18 cellular contexts compared by ENCODE assay signal in genomic region chr10:132555648-132556575, GRCh38. TPM values are rescaled to one million over a fixed set of nuclear protein-coding genes. Genes with fewer than 3 reads are reported as not detected.
DNase-seq lines count a peak whose midpoint lies in the region; ATAC-seq and TF ChIP-seq lines count a peak whose summit lies in the region.
"Had no signal": no experiment of that assay in that cellular context is flagged by ENCODE, and none has a peak within 500 bp of the region (broad histone marks: within the 10 kb centered on the region; RNA-seq: fewer than 3 reads in every experiment).

No MANE protein-coding gene starts in this region.

- no peak overlapping the region for H4K8ac ChIP-seq in trophoblast cell (ENCODE audit: low read depth, low read length)

- peak overlapping the region; percentile 35 to 60 for H3K27ac Mint-ChIP-seq in effector memory CD8-positive, alpha-beta T cell
- H3K27ac Mint-ChIP-seq: activated CD4-positive, alpha-beta memory T cell treated with anti-CD3 and anti-CD28 coated beads, Interleukin-2, amount 10 ng/mL, durations not matched to agents 7 days and 5 days; activated naive CD8-positive, alpha-beta T cell; T-helper 2 cell treated with Interferon-gamma antibody and Interleukin-4, amounts not matched to agents 5 μg/mL and 100 μg/mL, for 36 hours had no signal

- no peak overlapping the region for H3K14ac ChIP-seq in trophoblast cell (ENCODE audit: low read length)

- H3K4ac ChIP-seq in trophoblast cell (ENCODE audit: low read depth, low read length): no peak overlapping the region

- H3K9ac ChIP-seq in Loucy (ENCODE audit: low read depth, low read length, poor library complexity, severe bottlenecking) (peak overlapping the region; percentile 57), trophoblast cell (ENCODE audit: low read length) (no peak overlapping the region)

- no peaks in the 10 kb centered on the region for H3K9me3 Mint-ChIP-seq in effector memory CD8-positive, alpha-beta T cell
- H3K9me3 Mint-ChIP-seq: activated CD4-positive, alpha-beta memory T cell treated with anti-CD3 and anti-CD28 coated beads, Interleukin-2, amount 10 ng/mL, durations not matched to agents 7 days and 5 days; T-helper 2 cell treated with Interferon-gamma antibody and Interleukin-4, amounts not matched to agents 5 μg/mL and 100 μg/mL, for 36 hours had no signal

- H4K20me1 ChIP-seq in DOHH2 (ENCODE audit: control insufficient read depth, insufficient read depth, low read depth, low read length) (no peaks in the 10 kb centered on the region), Loucy (ENCODE audit: insufficient read depth, low read length, poor library complexity, severe bottlenecking) (peaks cover 5% of the 10 kb centered on the region)

- no peak overlapping the region for H4K12ac ChIP-seq in trophoblast cell (ENCODE audit: low read depth, low read length)

- no peaks in the 10 kb centered on the region for H3K27me3 ChIP-seq in DOHH2 (ENCODE audit: control insufficient read depth, low read length)
- no peaks in the 10 kb centered on the region for H3K27me3 ChIP-seq in Loucy (ENCODE audit: insufficient read depth, low read length, poor library complexity, severe bottlenecking)
- H3K27me3 ChIP-seq in trophoblast cell (ENCODE audit: insufficient read depth, low read length): no peaks in the 10 kb centered on the region
- H3K27me3 ChIP-seq: upper lobe of left lung had no signal

- peaks cover 3% of the 10 kb centered on the region for H3K36me3 Mint-ChIP-seq in effector memory CD8-positive, alpha-beta T cell (ENCODE audit: insufficient read depth)

- H2BK120ac ChIP-seq in trophoblast cell (ENCODE audit: insufficient read depth, low read length, poor library complexity): no peak overlapping the region

- H3K23ac ChIP-seq in trophoblast cell (ENCODE audit: low read length): peak overlapping the region; percentile 50

- H3K4me1 ChIP-seq in DOHH2 (ENCODE audit: control insufficient read depth, low read length): peaks cover 66% of the 10 kb centered on the region
- peaks cover 71% of the 10 kb centered on the region for H3K4me1 ChIP-seq in Loucy (ENCODE audit: insufficient read depth, low read length, poor library complexity, severe bottlenecking)
- H3K4me1 ChIP-seq in trophoblast cell (ENCODE audit: control insufficient read depth in 1 of 2, insufficient read depth in 2 of 2, low read length in 2 of 2): peaks cover 0 to 11% of the 10 kb centered on the region in 2 experiments

- no peak overlapping the region for H2AFZ ChIP-seq in Loucy (ENCODE audit: low read length)
- no peak overlapping the region for H2AFZ ChIP-seq in trophoblast cell (ENCODE audit: insufficient read depth, low read length, poor library complexity)

- no peak for DNase-seq in effector memory CD8-positive, alpha-beta T cell
- DNase-seq in trophoblast cell: no peak
- DNase-seq in stimulated activated CD4-positive, alpha-beta T cell treated with anti-CD3 and anti-CD28 coated beads, Interleukin-15, amount 100 ng/mL, for 24 hours: no peak
- DNase-seq: activated CD4-positive, alpha-beta memory T cell treated with anti-CD3 and anti-CD28 coated beads, Interleukin-2, amount 10 ng/mL, durations not matched to agents 7 days and 5 days; cerebellar nuclear complex; effector memory CD4-positive, alpha-beta T cell; NCI-H2029 treated with DMSO at 0.1 percent for 48 hours; NCI-H446; nucleus accumbens had no signal

- H3F3A ChIP-seq in DOHH2 (ENCODE audit: control insufficient read depth, insufficient read depth) (peaks cover 9% of the 10 kb centered on the region), Loucy (ENCODE audit: low read depth) (peaks cover 4% of the 10 kb centered on the region)

- peaks cover 64% of the 10 kb centered on the region for H3K79me2 ChIP-seq in DOHH2 (ENCODE audit: control insufficient read depth, low read length)
- peaks cover 92% of the 10 kb centered on the region for H3K79me2 ChIP-seq in Loucy (ENCODE audit: insufficient read depth, low read length)
- no peaks in the 10 kb centered on the region for H3K79me2 ChIP-seq in trophoblast cell (ENCODE audit: control insufficient read depth, insufficient read depth, low read length, poor library complexity)

- no peaks in the 10 kb centered on the region for H3K27me3 Mint-ChIP-seq in effector memory CD8-positive, alpha-beta T cell
- H3K27me3 Mint-ChIP-seq: activated CD4-positive, alpha-beta memory T cell treated with anti-CD3 and anti-CD28 coated beads, Interleukin-2, amount 10 ng/mL, durations not matched to agents 7 days and 5 days; activated naive CD8-positive, alpha-beta T cell had no signal

- no peak overlapping the region for H4K91ac ChIP-seq in trophoblast cell (ENCODE audit: low read depth, low read length)

- peaks cover 16 to 21% of the 10 kb centered on the region in 2 donors for H3K4me1 Mint-ChIP-seq in effector memory CD8-positive, alpha-beta T cell (ENCODE audit: low read depth in 2 of 2)

- H2BK12ac ChIP-seq in trophoblast cell (ENCODE audit: low read length): no peak overlapping the region

- H3K4me2 ChIP-seq in DOHH2 (ENCODE audit: low read length): peak overlapping the region; percentile 86
- peak overlapping the region; percentile 66 for H3K4me2 ChIP-seq in Loucy (ENCODE audit: low read depth, low read length, poor library complexity, severe bottlenecking)
- H3K4me2 ChIP-seq in trophoblast cell (ENCODE audit: low read length): no peak overlapping the region
- H3K4me2 ChIP-seq: smooth muscle cell had no signal

- TF ChIP-seq CTCF in DOHH2 (IDR thresholded peaks at IDR 0.05; ENCODE audit: low read depth, low read length, poor library complexity, severe bottlenecking) (no peak), Loucy (conservative IDR thresholded peaks at IDR 0.05; ENCODE audit: low read length) (no peak)

- H3K4me3 Mint-ChIP-seq in effector memory CD8-positive, alpha-beta T cell: no peak overlapping the region
- H3K4me3 Mint-ChIP-seq: activated CD4-positive, alpha-beta memory T cell treated with anti-CD3 and anti-CD28 coated beads, Interleukin-2, amount 10 ng/mL, durations not matched to agents 7 days and 5 days; T-helper 2 cell treated with Interferon-gamma antibody and Interleukin-4, amounts not matched to agents 5 μg/mL and 100 μg/mL, for 36 hours had no signal

- H2BK5ac ChIP-seq in trophoblast cell (ENCODE audit: low read depth, low read length, poor library complexity): no peak overlapping the region

- no peak overlapping the region for H2AK5ac ChIP-seq in trophoblast cell (ENCODE audit: low read length)

- H3K9me2 ChIP-seq in DOHH2 (replicated peaks; ENCODE audit: control insufficient read depth, low read length) (no peaks in the 10 kb centered on the region), Loucy (replicated peaks; ENCODE audit: low read depth, low read length) (no peaks in the 10 kb centered on the region)

- no peak overlapping the region for H3K18ac ChIP-seq in trophoblast cell (ENCODE audit: low read length)

- H3K36me3 ChIP-seq in DOHH2 (ENCODE audit: control insufficient read depth, low read length) (no peaks in the 10 kb centered on the region), Loucy (ENCODE audit: insufficient read depth, low read length) (no peaks in the 10 kb centered on the region; the same call in 1 of the 2 replicates), trophoblast cell (ENCODE audit: control insufficient read depth in 1 of 2, insufficient read depth in 2 of 2, low read length in 2 of 2) (no peaks in the 10 kb centered on the region)
- H3K36me3 ChIP-seq: upper lobe of left lung had no signal

- ATAC-seq in effector memory CD8-positive, alpha-beta T cell (replicated peaks): peak; percentile 21
- ATAC-seq in GM19328 (IDR thresholded peaks at IDR 0.05; ENCODE audit: unreplicated experiment) (no peak), GM18520 (IDR thresholded peaks at IDR 0.05; ENCODE audit: unreplicated experiment) (no peak)
- ATAC-seq: Panc1 had no signal

- no CpG with 5 or more reads among the region's 22 CpGs for WGBS in trophoblast cell (ENCODE audit: extremely low coverage, insufficient coverage, insufficient read length)

- H3K27ac ChIP-seq in DOHH2 (ENCODE audit: low read depth, low read length) (peak overlapping the region; percentile 83), trophoblast cell (ENCODE audit: low read depth, low read length) (no peak overlapping the region)

- H3K4me3 ChIP-seq in DOHH2 (ENCODE audit: low read length) (peak overlapping the region; percentile 65), Loucy (ENCODE audit: low read length, poor library complexity, severe bottlenecking) (peak overlapping the region; percentile 39), trophoblast cell (ENCODE audit: low read depth, low read length) (peak overlapping the region; percentile 25)
- H3K4me3 ChIP-seq: smooth muscle cell, upper lobe of left lung had no signal

- H3K9me3 ChIP-seq in DOHH2 (ENCODE audit: control insufficient read depth, insufficient read depth, low read length): no peaks in the 10 kb centered on the region
- no peaks in the 10 kb centered on the region for H3K9me3 ChIP-seq in Loucy (ENCODE audit: insufficient read depth, low read depth, low read length)
- H3K9me3 ChIP-seq in trophoblast cell (ENCODE audit: insufficient read depth, low read depth, low read length): peaks cover 6% of the 10 kb centered on the region
- H3K9me3 ChIP-seq: upper lobe of left lung had no signal

- no peaks in the 10 kb centered on the region for H3K79me1 ChIP-seq in trophoblast cell (ENCODE audit: low read length)

RNA-seq across cellular contexts. Expression of gene INPP5A, which starts 18.3 kb away (rescaled TPM):
- polyA plus RNA-seq in trophoblast cell (2013): 25.7 and 25.9 TPM in 2 replicates
